Comparison of ENCODE assay signal across 10 cellular contexts in the genomic region with DNA sequence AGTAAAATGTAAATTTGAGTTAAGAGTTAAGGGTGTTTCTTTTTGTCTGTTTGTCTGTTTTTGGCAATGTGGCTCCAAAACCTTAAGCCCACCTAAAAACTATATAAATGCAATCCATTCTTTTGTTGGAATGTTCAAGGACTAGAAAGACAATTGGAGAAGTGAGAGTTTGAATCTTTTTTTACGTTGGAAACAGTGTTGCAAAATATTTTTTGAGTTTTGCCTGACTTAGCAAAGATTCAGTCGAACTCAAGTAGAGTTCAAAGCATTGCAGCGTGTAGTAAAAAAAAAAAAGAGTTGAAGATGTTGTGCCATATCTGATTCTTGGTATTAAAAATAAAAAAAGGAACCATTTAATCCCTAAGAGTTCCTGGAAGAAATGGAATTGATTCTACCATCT. TPM values are rescaled to one million over a fixed set of nuclear protein-coding genes. Genes with fewer than 3 reads are reported as not detected.
DNase-seq lines count a peak whose midpoint lies in the region; ATAC-seq lines count a peak whose summit lies in the region.
"Had no signal": no experiment of that assay in that cellular context is flagged by ENCODE, and none has a peak within 500 bp of the region (broad histone marks: within the 10 kb centered on the region; RNA-seq: fewer than 3 reads in every experiment).

No MANE protein-coding gene starts in this region.

- DNase-seq in DMS53 (lab: John Stamatoyannopoulos, UW): peak; percentile 23
- DNase-seq in DMS53 treated with DMSO at 0.1 percent for 48 hours (lab: John Stamatoyannopoulos, UW; ENCODE audit: unreplicated experiment): no peak
- DNase-seq in RPMI8226: peak; percentile 39
- DNase-seq in right cardiac atrium: no peak
- DNase-seq in stimulated activated naive B cell treated with anti-CD40 and anti-IgM and Interleukin-4, amounts not matched to agents 10 μg/mL and 1 μg/mL and 100 μg/mL, for 72 hours: no peak
- no peak for DNase-seq in ureter (ENCODE audit: low spot score)
- DNase-seq in superior temporal gyrus (ENCODE audit: extremely low spot score): no peak
- DNase-seq: activated effector memory CD4-positive, alpha-beta T cell treated with anti-CD3 and anti-CD28 coated beads, Interleukin-2, amount 50 U/mL, for 16 hours had no signal

- H3K4me1 Mint-ChIP-seq in stimulated activated naive B cell treated with anti-CD40 and anti-IgM and Interleukin-4, amounts not matched to agents 10 μg/mL and 1 μg/mL and 100 μg/mL, for 72 hours: peaks cover 46 to 78% of the 10 kb centered on the region in 2 donors

- H3K9me3 Mint-ChIP-seq in stimulated activated naive B cell treated with anti-CD40 and anti-IgM and Interleukin-4, amounts not matched to agents 10 μg/mL and 1 μg/mL and 100 μg/mL, for 72 hours: no peaks in the 10 kb centered on the region

- H3K9me3 ChIP-seq in right cardiac atrium (ENCODE audit: control insufficient read depth, low read length): no peaks in the 10 kb centered on the region

- H3K4me3 ChIP-seq in right cardiac atrium (ENCODE audit: low read length): peak overlapping the region; percentile 8

- H3K27me3 Mint-ChIP-seq in stimulated activated naive B cell treated with anti-CD40 and anti-IgM and Interleukin-4, amounts not matched to agents 10 μg/mL and 1 μg/mL and 100 μg/mL, for 72 hours: no peaks in the 10 kb centered on the region

- no peak for ATAC-seq in right cardiac atrium
- no peak for ATAC-seq in stimulated activated naive B cell treated with anti-CD40 and anti-IgM and Interleukin-4, amounts not matched to agents 10 μg/mL and 1 μg/mL and 100 μg/mL, for 72 hours (replicated peaks)
- ATAC-seq in HG02759 (IDR thresholded peaks at IDR 0.05; ENCODE audit: unreplicated experiment): no peak
- ATAC-seq: SK-N-SH treated with all-trans-retinoic acid at 6 μM for 48 hours had no signal

- intact Hi-C loops in right cardiac atrium (cut with DNase I): no loop called here

- peaks cover 2 to 3% of the 10 kb centered on the region in 2 donors for H3K36me3 Mint-ChIP-seq in stimulated activated naive B cell treated with anti-CD40 and anti-IgM and Interleukin-4, amounts not matched to agents 10 μg/mL and 1 μg/mL and 100 μg/mL, for 72 hours

- H3K4me3 Mint-ChIP-seq in stimulated activated naive B cell treated with anti-CD40 and anti-IgM and Interleukin-4, amounts not matched to agents 10 μg/mL and 1 μg/mL and 100 μg/mL, for 72 hours: peak overlapping the region; percentile 98

- peak overlapping the region; percentile 98 for H3K27ac Mint-ChIP-seq in stimulated activated naive B cell treated with anti-CD40 and anti-IgM and Interleukin-4, amounts not matched to agents 10 μg/mL and 1 μg/mL and 100 μg/mL, for 72 hours

- no peak overlapping the region for H3K27ac ChIP-seq in right cardiac atrium (ENCODE audit: low read length)

- H3K27me3 ChIP-seq in right cardiac atrium (ENCODE audit: control insufficient read depth, insufficient read depth): no peaks in the 10 kb centered on the region

- H3K4me1 ChIP-seq in right cardiac atrium (ENCODE audit: control insufficient read depth, insufficient read depth, low read length): no peaks in the 10 kb centered on the region

- WGBS in right cardiac atrium: 74% methylated on average over 3 of the region's 3 CpGs

RNA-seq across cellular contexts. Expression of gene SYK, which starts 0.9 kb away (rescaled TPM):
- 1 to 10 TPM; 6.6 to 9.5 (median 7.5) TPM for total RNA-seq in right cardiac atrium
- 0.97 TPM for polyA plus RNA-seq in right cardiac atrium
- total RNA-seq in ureter: 52.9 TPM

Comparison
In these comparisons a context has a peak if more than half of its experiments do, and no peak if none do; other contexts are left out.
1. DNase-seq: peak in DMS53 (single experiment) and RPMI8226 (single experiment); none in DMS53 treated with DMSO at 0.1 percent for 48 hours (single experiment), right cardiac atrium (0 of 3), stimulated activated naive B cell treated with anti-CD40 and anti-IgM and Interleukin-4, amounts not matched to agents 10 μg/mL and 1 μg/mL and 100 μg/mL, for 72 hours (single experiment), ureter (single experiment) and superior temporal gyrus (single experiment).